ENCODE assay signal across 9 cellular contexts in genomic region chr2:205139822-205140612, GRCh38.
A peak's percentile ranks its signal among the peaks of the same experiment; 100 is the strongest.
DNase-seq lines count a peak whose midpoint lies in the region; ATAC-seq and TF ChIP-seq lines count a peak whose summit lies in the region.
"Had no signal": no experiment of that assay in that cellular context is flagged by ENCODE, and none has a peak within 500 bp of the region (broad histone marks: within the 10 kb centered on the region; RNA-seq: fewer than 3 reads in every experiment).

No MANE protein-coding gene starts in this region.

- no peak overlapping the region for H2AFZ ChIP-seq in Karpas-422 (ENCODE audit: low read length)

- no peaks in the 10 kb centered on the region for H3K36me3 ChIP-seq in breast epithelium
- no peaks in the 10 kb centered on the region for H3K36me3 ChIP-seq in Karpas-422 (ENCODE audit: insufficient read depth, low read length)
- H3K36me3 ChIP-seq: BLaER1 treated with 17β-estradiol and CSF1 and Interleukin-3, amounts not matched to agents 10 nM and 100 nM had no signal

- peak; percentile 58 for ATAC-seq in GM21576 (IDR thresholded peaks at IDR 0.05; ENCODE audit: unreplicated experiment)

- H3K4me2 ChIP-seq in Karpas-422 (ENCODE audit: low read depth, low read length, poor library complexity, severe bottlenecking): no peak overlapping the region
- H3K4me2 ChIP-seq: BLaER1 treated with 17β-estradiol and CSF1 and Interleukin-3, amounts not matched to agents 10 nM and 100 nM had no signal

- DNase-seq in COLO829 (ENCODE audit: low spot score): peak; percentile 34
- DNase-seq in NCI-H2227 (lab: John Stamatoyannopoulos, UW; ENCODE audit: unreplicated experiment): peak; percentile 43
- peak; percentile 63 for DNase-seq in iPS-NIHi11 (ENCODE audit: low spot score)
- no peak for DNase-seq in breast epithelium (ENCODE audit: low spot score in 2 of 2)
- DNase-seq in SKM-1 treated with dmso at 0.1 percent for 144 hours (lab: John Stamatoyannopoulos, UW; ENCODE audit: unreplicated experiment): no peak
- DNase-seq in Karpas-422: no peak
- no peak for DNase-seq in cerebellar cortex (ENCODE audit: low spot score)

- H3K9me2 ChIP-seq in Karpas-422 (replicated peaks; ENCODE audit: insufficient read depth, low read length): no peaks in the 10 kb centered on the region

- H3K4me1 ChIP-seq in breast epithelium: no peaks in the 10 kb centered on the region
- no peaks in the 10 kb centered on the region for H3K4me1 ChIP-seq in Karpas-422 (ENCODE audit: low read length)

- H3K79me2 ChIP-seq in Karpas-422 (ENCODE audit: low read length): no peaks in the 10 kb centered on the region

- no peaks in the 10 kb centered on the region for H3K9me3 ChIP-seq in breast epithelium
- H3K9me3 ChIP-seq in Karpas-422 (ENCODE audit: low read length): no peaks in the 10 kb centered on the region
- H3K9me3 ChIP-seq: BLaER1 treated with 17β-estradiol and CSF1 and Interleukin-3, amounts not matched to agents 10 nM and 100 nM had no signal

- H3K27ac ChIP-seq in breast epithelium: no peak overlapping the region
- H3K27ac ChIP-seq in Karpas-422 (ENCODE audit: low read length): no peak overlapping the region
- H3K27ac ChIP-seq: BLaER1 treated with 17β-estradiol and CSF1 and Interleukin-3, amounts not matched to agents 10 nM and 100 nM had no signal

- H3K9ac ChIP-seq in Karpas-422 (ENCODE audit: low read length): no peak overlapping the region
- H3K9ac ChIP-seq: BLaER1 treated with 17β-estradiol and CSF1 and Interleukin-3, amounts not matched to agents 10 nM and 100 nM had no signal

- intact Hi-C loops in breast epithelium (cut with DNase I; ENCODE audit: low total_unique reads): loop anchor here (5.0 kb wide), 1 partner anchor 703 kb away; no protein-coding TSS in a partner anchor

- H3K27me3 ChIP-seq in breast epithelium (no peaks in the 10 kb centered on the region), Karpas-422 (ENCODE audit: low read length) (0 out of 2 replicates have a peak, but pooled peaks cover 3% of the 10 kb centered on the region)
- H3K27me3 ChIP-seq: BLaER1 treated with 17β-estradiol and CSF1 and Interleukin-3, amounts not matched to agents 10 nM and 100 nM had no signal

- no peak for TF ChIP-seq POLR2A in breast epithelium (IDR thresholded peaks at IDR 0.05)

- no peak overlapping the region for H3K4me3 ChIP-seq in breast epithelium
- no peak overlapping the region for H3K4me3 ChIP-seq in Karpas-422 (ENCODE audit: low read length)
- H3K4me3 ChIP-seq: BLaER1 treated with 17β-estradiol and CSF1 and Interleukin-3, amounts not matched to agents 10 nM and 100 nM had no signal

- no peak for TF ChIP-seq CTCF in breast epithelium (IDR thresholded peaks at IDR 0.05)

- H4K20me1 ChIP-seq in Karpas-422 (ENCODE audit: insufficient read depth, low read depth, low read length): no peaks in the 10 kb centered on the region
- H4K20me1 ChIP-seq: BLaER1 treated with 17β-estradiol and CSF1 and Interleukin-3, amounts not matched to agents 10 nM and 100 nM had no signal

Comparison
In these comparisons a context has a peak if more than half of its experiments do, and no peak if none do; other contexts are left out.
1. DNase-seq: peak in COLO829 (single experiment), NCI-H2227 (single experiment) and iPS-NIHi11 (single experiment); none in breast epithelium (0 of 2), SKM-1 treated with dmso at 0.1 percent for 144 hours (single experiment), Karpas-422 (single experiment) and cerebellar cortex (single experiment).